Comparison of ENCODE assay signal across 22 cellular contexts in the genomic region with DNA sequence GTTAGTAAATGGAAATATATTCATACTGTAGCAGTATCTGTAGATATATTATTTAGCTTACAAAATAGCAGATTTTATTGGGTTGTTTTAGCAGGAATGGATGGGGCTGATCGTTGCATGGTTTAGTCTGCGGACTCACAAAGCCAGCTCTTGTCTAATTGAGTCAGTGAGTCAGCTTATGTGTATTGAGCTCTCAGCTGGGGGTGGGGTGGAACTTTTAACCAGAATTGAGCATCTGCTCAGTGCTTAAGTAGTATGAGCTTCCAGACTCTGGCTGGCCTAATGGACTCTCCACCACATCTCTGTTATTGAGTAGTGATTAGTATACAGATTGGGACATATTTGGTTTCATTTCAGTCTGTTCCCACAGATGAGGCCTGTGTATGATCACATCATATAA.
DNase-seq lines count a peak whose midpoint lies in the region; ATAC-seq, FAIRE-seq and TF ChIP-seq lines count a peak whose summit lies in the region.
"Had no signal": no experiment of that assay in that cellular context is flagged by ENCODE, and none has a peak within 500 bp of the region (broad histone marks: within the 10 kb centered on the region; RNA-seq: fewer than 3 reads in every experiment).

No MANE protein-coding gene starts in this region.

- no peak overlapping the region for H2BK12ac ChIP-seq in neuronal stem cell (ENCODE audit: low read length)

- no peak overlapping the region for H2BK120ac ChIP-seq in neuronal stem cell (ENCODE audit: low read depth, low read length)

- WGBS in neuronal stem cell (ENCODE audit: extremely low coverage in 2 of 2, insufficient read length in 2 of 2, insufficient replicate concordance in 1 of 2), 2 donors = no CpG with 5 or more reads among the region's 2 CpGs

- H2AK5ac ChIP-seq in neuronal stem cell (ENCODE audit: low read depth, low read length) = no peak overlapping the region

- H3K4ac ChIP-seq in neuronal stem cell (ENCODE audit: low read length) = no peak overlapping the region

- no peak overlapping the region for H2BK15ac ChIP-seq in neuronal stem cell (ENCODE audit: low read length)

- H2AFZ ChIP-seq in astrocyte (ENCODE audit: low read depth, low read length) (no peak overlapping the region), neuronal stem cell (ENCODE audit: low read length) (no peak overlapping the region)

- peaks cover 3% of the 10 kb centered on the region for H3K9me3 Mint-ChIP-seq in astrocyte (ENCODE audit: unreplicated experiment)
- H3K9me3 Mint-ChIP-seq: activated naive CD8-positive, alpha-beta T cell treated with anti-CD3 and anti-CD28 coated beads, Interleukin-2, amount 50 U/mL, for 24 hours; activated T-helper 2 cell treated with anti-CD3 and anti-CD28 coated beads, Interferon-gamma antibody, Interleukin-2, Interleukin-4, amounts not matched to agents 10 μg/mL and 5 μg/mL and 100 μg/mL, durations not matched to agents 14 hours and 24 hours and 36 hours had no signal

- H3K36me3 ChIP-seq in astrocyte (ENCODE audit: insufficient read depth, low read length) = no peaks in the 10 kb centered on the region
- H3K36me3 ChIP-seq in neuronal stem cell (replicated peaks in 1 of 2; ENCODE audit: control insufficient read depth in 2 of 2, insufficient read depth in 2 of 2, low read length in 2 of 2) = no peaks in the 10 kb centered on the region
- H3K36me3 ChIP-seq: breast epithelium, lower lobe of right lung, MG63, thyroid gland had no signal

- peaks cover 20% of the 10 kb centered on the region for H3K4me1 Mint-ChIP-seq in astrocyte (ENCODE audit: low read depth, unreplicated experiment)
- H3K4me1 Mint-ChIP-seq: activated CD8-positive, alpha-beta memory T cell treated with anti-CD3 and anti-CD28 coated beads, Interleukin-2, amount 10 ng/mL, durations not matched to agents 7 days and 5 days; activated naive CD8-positive, alpha-beta T cell treated with anti-CD3 and anti-CD28 coated beads, Interleukin-2, amount 50 U/mL, for 24 hours; CD8-positive, alpha-beta memory T cell had no signal

- no peaks in the 10 kb centered on the region for H3K9me3 ChIP-seq in astrocyte (ENCODE audit: insufficient read depth, low read depth, low read length)
- peaks cover 0 to 2% of the 10 kb centered on the region in 2 donors for H3K9me3 ChIP-seq in neuronal stem cell (replicated peaks in 1 of 2; ENCODE audit: control insufficient read depth in 2 of 2, insufficient read depth in 1 of 2, low read depth in 1 of 2, low read length in 2 of 2)
- H3K9me3 ChIP-seq: lower lobe of right lung, MG63, thyroid gland had no signal

- no peak for TF ChIP-seq CTCF in astrocyte (IDR thresholded peaks at IDR 0.05; ENCODE audit: insufficient read depth, low read depth, low read length)

- H4K91ac ChIP-seq in neuronal stem cell (ENCODE audit: low read depth, low read length, poor library complexity) = no peak overlapping the region

- H3K4me3 ChIP-seq in astrocyte (ENCODE audit: insufficient read depth, low read depth, low read length) = no peak overlapping the region
- H3K4me3 ChIP-seq in neuronal stem cell (ENCODE audit: low read length in 2 of 2) = no peak overlapping the region
- H3K4me3 ChIP-seq: breast epithelium, lower lobe of right lung, MG63, thyroid gland had no signal

- no peaks in the 10 kb centered on the region for H3K4me1 ChIP-seq in astrocyte (ENCODE audit: insufficient read depth, low read length)
- peaks cover 0 to 4% of the 10 kb centered on the region in 2 donors for H3K4me1 ChIP-seq in neuronal stem cell (ENCODE audit: control insufficient read depth in 2 of 2, insufficient read depth in 1 of 2, low read depth in 1 of 2, low read length in 2 of 2)
- H3K4me1 ChIP-seq: breast epithelium, lower lobe of right lung, thyroid gland had no signal

- H3K27ac ChIP-seq in astrocyte (ENCODE audit: low read depth, low read length) (no peak overlapping the region), neuronal stem cell (replicated peaks; ENCODE audit: low read length) (no peak overlapping the region)
- H3K27ac ChIP-seq: breast epithelium, lower lobe of right lung, thyroid gland had no signal

- H3K79me2 ChIP-seq in astrocyte (ENCODE audit: insufficient read depth, low read length) = no peaks in the 10 kb centered on the region

- no peak overlapping the region for H3K4me3 Mint-ChIP-seq in astrocyte (ENCODE audit: unreplicated experiment)
- H3K4me3 Mint-ChIP-seq: activated CD8-positive, alpha-beta memory T cell treated with anti-CD3 and anti-CD28 coated beads, Interleukin-2, amount 10 ng/mL, durations not matched to agents 7 days and 5 days; activated naive CD8-positive, alpha-beta T cell treated with anti-CD3 and anti-CD28 coated beads, Interleukin-2, amount 50 U/mL, for 24 hours; CD8-positive, alpha-beta memory T cell; dendritic cell treated with granulocyte-macrophage colony-stimulating factor and Interleukin-4, amounts not matched to agents 40 ng/mL and 50 ng/mL, for 4 days had no signal

- no peak overlapping the region for H3K4me2 ChIP-seq in astrocyte (ENCODE audit: low read length)
- no peak overlapping the region for H3K4me2 ChIP-seq in neuronal stem cell (ENCODE audit: insufficient read depth, low read length, poor library complexity, severe bottlenecking)

- DNase-seq in GM03348 (ENCODE audit: low spot score) (peak; percentile 6), NCI-H2171 (lab: John Stamatoyannopoulos, UW) (peak; percentile 97), astrocyte (ENCODE audit: low read depth) (no peak), neuronal stem cell (ENCODE audit: low spot score) (peak; percentile 8), NAMALWA (ENCODE audit: low spot score) (no peak)
- DNase-seq: activated CD4-positive, alpha-beta T cell treated with anti-CD3 and anti-CD28 coated beads for 4 hours; activated CD8-positive, alpha-beta memory T cell treated with anti-CD3 and anti-CD28 coated beads, Interleukin-2, amount 10 ng/mL, durations not matched to agents 7 days and 5 days; activated naive CD8-positive, alpha-beta T cell treated with anti-CD3 and anti-CD28 coated beads, Interleukin-2, amount 50 U/mL, for 24 hours; CD8-positive, alpha-beta memory T cell; lower lobe of right lung; MG63; NCI-H1930; NCI-H526 treated with DMSO at 0.1 percent for 48 hours; SHP77; stimulated activated CD4-positive, alpha-beta T cell treated with anti-CD3 and anti-CD28 coated beads, Interleukin-4, amount 100 ng/mL, for 1 hour; stimulated activated naive CD8-positive, alpha-beta T cell treated with anti-CD3 and anti-CD28 coated beads, Interleukin-15, Interleukin-2, amounts not matched to agents 100 U/mL and 50 U/mL, for 24 hours; thyroid gland had no signal

- H3K9ac ChIP-seq in astrocyte (ENCODE audit: low read length) (no peak overlapping the region), neuronal stem cell (ENCODE audit: low read depth, low read length, poor library complexity) (no peak overlapping the region)

- no peak for FAIRE-seq in astrocyte (lab: Jason Lieb, UNC)

- H3K23ac ChIP-seq in neuronal stem cell (ENCODE audit: low read depth, low read length, poor library complexity) = no peak overlapping the region

- peaks cover 2% of the 10 kb centered on the region for H3K36me3 Mint-ChIP-seq in astrocyte (ENCODE audit: low read depth, unreplicated experiment)
- H3K36me3 Mint-ChIP-seq: activated CD8-positive, alpha-beta memory T cell treated with anti-CD3 and anti-CD28 coated beads, Interleukin-2, amount 10 ng/mL, durations not matched to agents 7 days and 5 days; CD8-positive, alpha-beta memory T cell had no signal

- H4K8ac ChIP-seq in neuronal stem cell (ENCODE audit: low read depth, low read length) = no peak overlapping the region

- H2BK5ac ChIP-seq in neuronal stem cell (ENCODE audit: low read length) = no peak overlapping the region

- H3K27me3 ChIP-seq in astrocyte (ENCODE audit: insufficient read depth, low read length) (no peaks in the 10 kb centered on the region), neuronal stem cell (ENCODE audit: control insufficient read depth in 3 of 3, insufficient read depth in 3 of 3, low read depth in 1 of 3, low read length in 3 of 3) (no peaks in the 10 kb centered on the region)
- H3K27me3 ChIP-seq: breast epithelium, MG63, thyroid gland had no signal

- H3K27me3 Mint-ChIP-seq in astrocyte (ENCODE audit: low read depth, unreplicated experiment) = no peaks in the 10 kb centered on the region
- H3K27me3 Mint-ChIP-seq: activated CD8-positive, alpha-beta memory T cell treated with anti-CD3 and anti-CD28 coated beads, Interleukin-2, amount 10 ng/mL, durations not matched to agents 7 days and 5 days; activated naive CD8-positive, alpha-beta T cell treated with anti-CD3 and anti-CD28 coated beads, Interleukin-2, amount 50 U/mL, for 24 hours; CD8-positive, alpha-beta memory T cell; dendritic cell treated with granulocyte-macrophage colony-stimulating factor and Interleukin-4, amounts not matched to agents 40 ng/mL and 50 ng/mL, for 4 days had no signal

- peak overlapping the region; percentile 41 for H3K27ac Mint-ChIP-seq in astrocyte (ENCODE audit: unreplicated experiment)
- H3K27ac Mint-ChIP-seq: activated CD8-positive, alpha-beta memory T cell treated with anti-CD3 and anti-CD28 coated beads, Interleukin-2, amount 10 ng/mL, durations not matched to agents 7 days and 5 days; activated naive CD8-positive, alpha-beta T cell treated with anti-CD3 and anti-CD28 coated beads, Interleukin-2, amount 50 U/mL, for 24 hours; activated T-helper 2 cell treated with anti-CD3 and anti-CD28 coated beads, Interferon-gamma antibody, Interleukin-2, Interleukin-4, amounts not matched to agents 10 μg/mL and 5 μg/mL and 100 μg/mL, durations not matched to agents 14 hours and 24 hours and 36 hours; CD8-positive, alpha-beta memory T cell; dendritic cell treated with granulocyte-macrophage colony-stimulating factor and Interleukin-4, amounts not matched to agents 40 ng/mL and 50 ng/mL, for 4 days had no signal

- no peak overlapping the region for H3K18ac ChIP-seq in neuronal stem cell (ENCODE audit: low read length)

- ATAC-seq in HG03095 (IDR thresholded peaks at IDR 0.05; ENCODE audit: unreplicated experiment) (no peak), HG03520 (IDR thresholded peaks at IDR 0.05; ENCODE audit: unreplicated experiment) (no peak)
- ATAC-seq: activated CD8-positive, alpha-beta memory T cell treated with anti-CD3 and anti-CD28 coated beads, Interleukin-2, amount 10 ng/mL, durations not matched to agents 7 days and 5 days; activated naive CD8-positive, alpha-beta T cell treated with anti-CD3 and anti-CD28 coated beads, Interleukin-2, amount 50 U/mL, for 24 hours; lower lobe of right lung; stimulated activated naive CD8-positive, alpha-beta T cell treated with anti-CD3 and anti-CD28 coated beads, Interleukin-15, Interleukin-2, amounts not matched to agents 100 U/mL and 50 U/mL, for 24 hours had no signal

- H3K14ac ChIP-seq in neuronal stem cell (ENCODE audit: low read length) = no peak overlapping the region

- no peaks in the 10 kb centered on the region for H3K79me1 ChIP-seq in neuronal stem cell (ENCODE audit: low read depth, low read length)

- no peaks in the 10 kb centered on the region for H4K20me1 ChIP-seq in astrocyte (ENCODE audit: insufficient read depth, low read length)

Comparison
In these comparisons a context has a peak if more than half of its experiments do, and no peak if none do; other contexts are left out.
1. DNase-seq: peak in GM03348 (single experiment), NCI-H2171 (single experiment) and neuronal stem cell (single experiment); none in astrocyte (single experiment) and NAMALWA (single experiment).